In the genomic region with DNA sequence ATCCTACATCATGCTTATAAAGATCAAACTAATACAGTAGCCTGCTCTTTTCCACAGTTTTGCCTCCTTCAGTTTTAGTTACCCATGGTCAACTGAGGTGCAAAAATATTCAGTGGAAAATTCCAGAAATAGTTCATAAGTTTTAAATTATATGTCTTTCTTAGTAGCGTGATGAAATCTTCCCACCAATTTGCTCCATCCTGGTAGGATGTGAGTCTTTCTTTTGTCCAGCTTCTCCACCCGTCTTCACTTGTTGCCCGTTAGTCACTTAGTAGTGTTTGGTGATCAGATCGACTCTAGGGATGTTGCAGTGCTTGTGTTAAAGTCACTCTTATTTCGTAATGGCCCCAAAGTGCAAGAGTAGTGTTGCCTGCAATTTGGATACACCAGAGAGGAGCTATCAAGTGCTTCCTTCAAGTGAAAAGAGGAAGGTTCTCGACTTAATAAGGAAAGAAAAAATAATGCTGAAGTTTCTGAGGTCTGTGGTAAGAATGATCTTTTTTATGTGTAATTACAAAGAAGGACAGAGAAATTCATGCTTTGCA, we compare ENCODE assay signal across 17 cellular contexts. TPM values are rescaled to one million over a fixed set of nuclear protein-coding genes. Genes with fewer than 3 reads are reported as not detected.
DNase-seq lines count a peak whose midpoint lies in the region; ATAC-seq and TF ChIP-seq lines count a peak whose summit lies in the region.
"Had no signal": no experiment of that assay in that cellular context is flagged by ENCODE, and none has a peak within 500 bp of the region (broad histone marks: within the 10 kb centered on the region; RNA-seq: fewer than 3 reads in every experiment).

No MANE protein-coding gene starts in this region.

- peaks cover 22% of the 10 kb centered on the region for H3K36me3 Mint-ChIP-seq in T-helper 17 cell (ENCODE audit: low read depth)
- peaks cover 92% of the 10 kb centered on the region for H3K36me3 Mint-ChIP-seq in stimulated activated effector memory CD8-positive, alpha-beta T cell treated with anti-CD3 and anti-CD28 coated beads, Interleukin-12 subunit alpha, Interleukin-12 subunit beta, amount 100 ng/mL, for 72 hours

- H3K9me3 ChIP-seq in T-helper 17 cell (ENCODE audit: control insufficient read depth, low read length, poor library complexity, severe bottlenecking) (no peaks in the 10 kb centered on the region), psoas muscle (no peaks in the 10 kb centered on the region)

- intact Hi-C loops in psoas muscle (cut with DNase I) = no loop called here

- WGBS in psoas muscle, 3 donors = 92 to 93% (median 93%) methylated on average over 6 of the region's 6 CpGs

- no peak overlapping the region for H3K4me3 ChIP-seq in psoas muscle
- H3K4me3 ChIP-seq: GM23248, K562 had no signal

- no peaks in the 10 kb centered on the region for H3K9me3 Mint-ChIP-seq in stimulated activated effector memory CD8-positive, alpha-beta T cell treated with anti-CD3 and anti-CD28 coated beads, Interleukin-12 subunit alpha, Interleukin-12 subunit beta, amount 100 ng/mL, for 72 hours
- H3K9me3 Mint-ChIP-seq: CD4-positive, alpha-beta T cell had no signal

- H3K27ac Mint-ChIP-seq in T-helper 17 cell = peak overlapping the region; percentile 34
- peak overlapping the region; percentile 36 for H3K27ac Mint-ChIP-seq in stimulated activated effector memory CD8-positive, alpha-beta T cell treated with anti-CD3 and anti-CD28 coated beads, Interleukin-12 subunit alpha, Interleukin-12 subunit beta, amount 100 ng/mL, for 72 hours
- H3K27ac Mint-ChIP-seq: CD4-positive, alpha-beta T cell had no signal

- no peak overlapping the region for H3K4me3 Mint-ChIP-seq in T-helper 17 cell
- H3K4me3 Mint-ChIP-seq in stimulated activated effector memory CD8-positive, alpha-beta T cell treated with anti-CD3 and anti-CD28 coated beads, Interleukin-12 subunit alpha, Interleukin-12 subunit beta, amount 100 ng/mL, for 72 hours = no peak overlapping the region
- H3K4me3 Mint-ChIP-seq: CD4-positive, alpha-beta T cell had no signal

- H3K27ac ChIP-seq in psoas muscle = no peak overlapping the region
- H3K27ac ChIP-seq: GM23248 had no signal

- ATAC-seq in T-helper 17 cell = no peak
- no peak for ATAC-seq in stimulated activated effector memory CD8-positive, alpha-beta T cell treated with anti-CD3 and anti-CD28 coated beads, Interleukin-12 subunit alpha, Interleukin-12 subunit beta, amount 100 ng/mL, for 72 hours
- ATAC-seq in psoas muscle = no peak
- ATAC-seq in HG02870 (IDR thresholded peaks at IDR 0.05; ENCODE audit: unreplicated experiment) = no peak
- ATAC-seq: K562 had no signal

- H3K4me1 Mint-ChIP-seq in T-helper 17 cell = peaks cover 18% of the 10 kb centered on the region
- H3K4me1 Mint-ChIP-seq in stimulated activated effector memory CD8-positive, alpha-beta T cell treated with anti-CD3 and anti-CD28 coated beads, Interleukin-12 subunit alpha, Interleukin-12 subunit beta, amount 100 ng/mL, for 72 hours = peaks cover 13% of the 10 kb centered on the region

- TF ChIP-seq CTCF in psoas muscle (IDR thresholded peaks at IDR 0.05) = no peak

- DNase-seq in SIG-M5 treated with dmso at 0.1 percent for 504 hours (lab: John Stamatoyannopoulos, UW; ENCODE audit: unreplicated experiment) (peak; percentile 74), SIG-M5 (lab: John Stamatoyannopoulos, UW) (no peak), Kasumi-1 (lab: John Stamatoyannopoulos, UW) (peak; percentile 17 to 30), T-helper 17 cell (no peak), psoas muscle (no peak), iPS-NIHi11 (ENCODE audit: low spot score) (no peak)
- DNase-seq in stimulated activated effector memory CD8-positive, alpha-beta T cell treated with anti-CD3 and anti-CD28 coated beads, Interleukin-12 subunit alpha, Interleukin-12 subunit beta, amount 100 ng/mL, for 72 hours (ENCODE audit: low spot score in 2 of 2) = no peak
- DNase-seq: 8988T; Calu3; CD4-positive, alpha-beta T cell; DND-41; GF-D8; GM23248; NCI-H187 treated with DMSO at 0.1 percent for 48 hours; NCI-H2171 had no signal

- no peaks in the 10 kb centered on the region for H3K27me3 Mint-ChIP-seq in T-helper 17 cell
- H3K27me3 Mint-ChIP-seq: CD4-positive, alpha-beta T cell had no signal

- peaks cover 7 to 72% of the 10 kb centered on the region in 2 donors for H3K36me3 ChIP-seq in psoas muscle (ENCODE audit: insufficient read depth in 1 of 2, low read depth in 1 of 2)

- H3K4me1 ChIP-seq in psoas muscle = no peaks in the 10 kb centered on the region

- H3K27me3 ChIP-seq in psoas muscle (ENCODE audit: insufficient read depth in 3 of 3, low read length in 2 of 3) = no peaks in the 10 kb centered on the region

RNA-seq across cellular contexts. Expression of a gene that starts 57.0 kb away (rescaled TPM):
- total RNA-seq in T-helper 17 cell = 10 to 100 TPM; 30.4 to 32.6 TPM
- 10 to 100 TPM in 2 of 4 donors, 1 to 10 TPM in 2; 5.2 to 12.3 (median 9.2) TPM for total RNA-seq in psoas muscle
- polyA plus RNA-seq in psoas muscle = 1 to 10 TPM; 3.1 to 4.7 (median 4.7) TPM

Comparison
In these comparisons a context has a peak if more than half of its experiments do, and no peak if none do; other contexts are left out.
1. DNase-seq: peak in SIG-M5 treated with dmso at 0.1 percent for 504 hours (single experiment) and Kasumi-1 (2 of 2); none in SIG-M5 (single experiment), T-helper 17 cell (0 of 3), stimulated activated effector memory CD8-positive, alpha-beta T cell treated with anti-CD3 and anti-CD28 coated beads, Interleukin-12 subunit alpha, Interleukin-12 subunit beta, amount 100 ng/mL, for 72 hours (0 of 2), psoas muscle (0 of 2) and iPS-NIHi11 (single experiment).